8 cellular contexts compared by ENCODE assay signal in genomic region chr3:97823081-97823480, GRCh38. TPM values are rescaled to one million over a fixed set of nuclear protein-coding genes. Genes with fewer than 3 reads are reported as not detected.
DNase-seq lines count a peak whose midpoint lies in the region; ATAC-seq and TF ChIP-seq lines count a peak whose summit lies in the region.

No MANE protein-coding gene starts in this region.

- DNase-seq in activated CD8-positive, alpha-beta memory T cell treated with anti-CD3 and anti-CD28 coated beads, Interleukin-2, amount 10 ng/mL, durations not matched to agents 7 days and 5 days = no peak
- no peak for DNase-seq in activated CD8-positive, alpha-beta memory T cell treated with anti-CD3 and anti-CD28 coated beads for 24 hours
- DNase-seq in astrocyte of the cerebellum (ENCODE audit: low read depth) (no peak), lung (ENCODE audit: low spot score) (no peak), dedifferentiated amniotic fluid mesenchymal stem cell (ENCODE audit: extremely low spot score) (no peak)
- no peak for DNase-seq in stimulated activated CD4-positive, alpha-beta T cell treated with anti-CD3 and anti-CD28 coated beads, Interleukin-2, amount 100 ng/mL, for 48 hours

- H3K4me3 Mint-ChIP-seq in activated CD8-positive, alpha-beta memory T cell treated with anti-CD3 and anti-CD28 coated beads, Interleukin-2, amount 10 ng/mL, durations not matched to agents 7 days and 5 days = peak overlapping the region; percentile 98

- H3K4me1 Mint-ChIP-seq in activated CD8-positive, alpha-beta memory T cell treated with anti-CD3 and anti-CD28 coated beads, Interleukin-2, amount 10 ng/mL, durations not matched to agents 7 days and 5 days = peaks cover 30% of the 10 kb centered on the region

- H3K36me3 Mint-ChIP-seq in activated CD8-positive, alpha-beta memory T cell treated with anti-CD3 and anti-CD28 coated beads, Interleukin-2, amount 10 ng/mL, durations not matched to agents 7 days and 5 days = peaks cover 8% of the 10 kb centered on the region

- 42 to 64% methylated on average over 10 of the region's 10 CpGs for WGBS in lung, 2 donors
- 85% methylated on average over 10 of the region's 10 CpGs for WGBS in thymus

- H3K4me3 ChIP-seq in astrocyte of the cerebellum (ENCODE audit: low read depth, low read length) (peak overlapping the region; percentile 84), lung (peak overlapping the region; percentile 20), thymus (ENCODE audit: low read length) (peak overlapping the region; percentile 55)

- H3K4me1 ChIP-seq in lung (ENCODE audit: control insufficient read depth in 2 of 2, insufficient read depth in 2 of 2, low read length in 2 of 2) (peaks cover 0 to 24% of the 10 kb centered on the region in 2 donors), thymus (ENCODE audit: control insufficient read depth, insufficient read depth, low read length) (peaks cover 2% of the 10 kb centered on the region)

- H3K27ac ChIP-seq in lung (ENCODE audit: low read depth in 1 of 2, low read length in 1 of 2) (peak overlapping the region in 1 of 2 donors; percentile 97), thymus (ENCODE audit: low read depth) (no peak overlapping the region)

- no peaks in the 10 kb centered on the region for H3K9me3 Mint-ChIP-seq in activated CD8-positive, alpha-beta memory T cell treated with anti-CD3 and anti-CD28 coated beads, Interleukin-2, amount 10 ng/mL, durations not matched to agents 7 days and 5 days (ENCODE audit: low read depth)

- in situ Hi-C loops in astrocyte of the cerebellum (cut with HindIII; ENCODE audit: low sequenced_read_pairs) = no loop called here

- H3K27me3 ChIP-seq in lung (ENCODE audit: control insufficient read depth, insufficient read depth) = no peaks in the 10 kb centered on the region
- peaks cover 8% of the 10 kb centered on the region for H3K27me3 ChIP-seq in thymus (ENCODE audit: control insufficient read depth, insufficient read depth)

- H3K27ac Mint-ChIP-seq in activated CD8-positive, alpha-beta memory T cell treated with anti-CD3 and anti-CD28 coated beads, Interleukin-2, amount 10 ng/mL, durations not matched to agents 7 days and 5 days = peak overlapping the region; percentile 39

- H3K9me3 ChIP-seq in lung (ENCODE audit: control insufficient read depth in 2 of 2, insufficient read depth in 1 of 2, low read length in 1 of 2) (no peaks in the 10 kb centered on the region), thymus (ENCODE audit: control insufficient read depth) (no peaks in the 10 kb centered on the region)

- peaks cover 16% of the 10 kb centered on the region for H3K27me3 Mint-ChIP-seq in activated CD8-positive, alpha-beta memory T cell treated with anti-CD3 and anti-CD28 coated beads, Interleukin-2, amount 10 ng/mL, durations not matched to agents 7 days and 5 days

- H3K36me3 ChIP-seq in lung (ENCODE audit: control insufficient read depth in 2 of 2, insufficient read depth in 2 of 2, low read length in 2 of 2) (no peaks in the 10 kb centered on the region), thymus (ENCODE audit: control insufficient read depth, insufficient read depth) (no peaks in the 10 kb centered on the region)

- CTCF ChIA-PET in activated CD8-positive, alpha-beta memory T cell treated with anti-CD3 and anti-CD28 coated beads, Interleukin-2, amount 10 ng/mL, durations not matched to agents 7 days and 5 days (lab: Charles Lee) = interaction anchor here (0.7 to 1.5 kb wide), 3 partner anchors 27 to 215 kb away, joined by 3 to 4 read pairs (median 4); no protein-coding TSS in a partner anchor

- ATAC-seq in activated CD8-positive, alpha-beta memory T cell treated with anti-CD3 and anti-CD28 coated beads, Interleukin-2, amount 10 ng/mL, durations not matched to agents 7 days and 5 days = no peak
- ATAC-seq in lung (ENCODE audit: insufficient read depth, low FRiP score) (no peak), GM21423 (IDR thresholded peaks at IDR 0.05; ENCODE audit: unreplicated experiment) (no peak)

- no peak for TF ChIP-seq CTCF in astrocyte of the cerebellum (IDR thresholded peaks at IDR 0.05; ENCODE audit: low read depth, low read length, missing control alignments)
- no peak for TF ChIP-seq CTCF in lung (IDR thresholded peaks at IDR 0.05; ENCODE audit: control extremely low read depth, extremely low read depth)

RNA-seq across cellular contexts. Expression of gene CRYBG3, which starts 1.3 kb away (rescaled TPM):
- 1 to 10 TPM; 5.9 to 6.1 TPM for total RNA-seq in activated CD8-positive, alpha-beta memory T cell treated with anti-CD3 and anti-CD28 coated beads, Interleukin-2, amount 10 ng/mL, durations not matched to agents 7 days and 5 days
- total RNA-seq in lung = 10 to 100 TPM; 21.0 to 64.0 TPM
- polyA plus RNA-seq in lung = 1 to 10 TPM; 3.8 to 9.6 TPM
- 5.4 TPM for polyA plus RNA-seq in thymus

RNA-seq across cellular contexts. Expression of gene ARL6, which starts 58.5 kb away (rescaled TPM):
- 1 to 10 TPM; 4.5 to 5.4 TPM for total RNA-seq in activated CD8-positive, alpha-beta memory T cell treated with anti-CD3 and anti-CD28 coated beads, Interleukin-2, amount 10 ng/mL, durations not matched to agents 7 days and 5 days
- 10 to 100 TPM; 11.1 to 20.8 TPM for total RNA-seq in lung
- polyA plus RNA-seq in lung (1 to 10 TPM; 3.3 to 4.9 TPM), thymus (3.8 TPM)

Comparison
In these comparisons a context has a peak if more than half of its experiments do, and no peak if none do; other contexts are left out.
1. H3K4me3 ChIP-seq: peak in every context shown above with its lines; median percentile 84 in astrocyte of the cerebellum; 55 in thymus; 20 in lung.